ENCODE assay signal across 1 cellular context in genomic region chr13:19601749-19602725, GRCh38.
TF ChIP-seq lines count a peak whose summit lies in the region.

No MANE protein-coding gene starts in this region.

TF ChIP-seq in H1, 55 proteins besides CTCF, POLR2A, EP300 and RAD21:
- TF ChIP-seq EGR1 (IDR thresholded peaks at IDR 0.05; ENCODE audit: borderline replicate concordance, low read depth, low read length) (peak; percentile 31; the same call in 1 of the 2 replicates), ASH2L (IDR thresholded peaks at IDR 0.05; ENCODE audit: low read length) (peak; percentile 79), JUND (IDR thresholded peaks at IDR 0.05; ENCODE audit: low read length) (no peak), BRCA1 (IDR thresholded peaks at IDR 0.05; ENCODE audit: low read depth, low read length) (no peak), TEAD4 (IDR thresholded peaks at IDR 0.05; ENCODE audit: low read depth, low read length) (no peak), PHF8 (conservative IDR thresholded peaks at IDR 0.05; ENCODE audit: low read depth, low read length) (0 out of 2 replicates have a peak, but pooled peaks have one; percentile 60), CBX5 (IDR thresholded peaks at IDR 0.05; ENCODE audit: low read depth, low read length) (no peak), KDM5A (IDR thresholded peaks at IDR 0.05; ENCODE audit: low read length) (no peak), YY1 (IDR thresholded peaks at IDR 0.05; ENCODE audit: low read depth, low read length) (peak; percentile 34; the same call in 1 of the 2 replicates), NRF1 (IDR thresholded peaks at IDR 0.05; ENCODE audit: low read depth, low read length) (no peak), TBP (IDR thresholded peaks at IDR 0.05; ENCODE audit: low read depth, low read length) (peak; percentile 49; the same call in 1 of the 2 replicates), GABPA (IDR thresholded peaks at IDR 0.05; ENCODE audit: borderline replicate concordance, insufficient read depth, low read length) (peak; percentile 75; the same call in 1 of the 2 replicates), BACH1 (IDR thresholded peaks at IDR 0.05; ENCODE audit: low read length) (peak; percentile 28; the same call in 1 of the 2 replicates), SUZ12 (IDR thresholded peaks at IDR 0.05; ENCODE audit: low read length) (no peak; the same call in 1 of the 2 replicates), CREB1 (IDR thresholded peaks at IDR 0.05) (no peak), E2F6 (IDR thresholded peaks at IDR 0.05) (peak; percentile 66; the same call in 1 of the 2 replicates), CHD7 (IDR thresholded peaks at IDR 0.05; ENCODE audit: insufficient replicate concordance, low read length) (no peak), KDM1A (IDR thresholded peaks at IDR 0.05; ENCODE audit: borderline replicate concordance, low read length) (no peak), GTF2F1 (IDR thresholded peaks at IDR 0.05; ENCODE audit: borderline replicate concordance, low read depth, low read length) (no peak), BCL11A (IDR thresholded peaks at IDR 0.05; ENCODE audit: low read depth in 2 of 2, low read length in 2 of 2) (no peak), TAF7 (optimal IDR thresholded peaks at IDR 0.05; ENCODE audit: borderline replicate concordance, low read depth, low read length) (peak; percentile 54), KDM4A (IDR thresholded peaks at IDR 0.05; ENCODE audit: low read depth, low read length, severe bottlenecking) (peak; percentile 99), HDAC2 (IDR thresholded peaks at IDR 0.05; ENCODE audit: borderline replicate concordance in 1 of 2, low read depth in 2 of 2, low read length in 2 of 2) (no peak), POU5F1 (IDR thresholded peaks at IDR 0.05; ENCODE audit: low read depth, low read length) (no peak), MAX (IDR thresholded peaks at IDR 0.05) (peak; percentile 54), SP2 (IDR thresholded peaks at IDR 0.05; ENCODE audit: low read length) (no peak), TAF1 (IDR thresholded peaks at IDR 0.05; ENCODE audit: low read depth, low read length) (peak; percentile 74), ATF3 (IDR thresholded peaks at IDR 0.05; ENCODE audit: insufficient read depth, low read depth, low read length) (no peak)
